ENCODE assay signal across 16 cellular contexts in genomic region chr2:166653185-166653813, GRCh38.
DNase-seq lines count a peak whose midpoint lies in the region; ATAC-seq and TF ChIP-seq lines count a peak whose summit lies in the region.
"Had no signal": no experiment of that assay in that cellular context is flagged by ENCODE, and none has a peak within 500 bp of the region (broad histone marks: within the 10 kb centered on the region; RNA-seq: fewer than 3 reads in every experiment).

No MANE protein-coding gene starts in this region.

- no peaks in the 10 kb centered on the region for H3K36me3 ChIP-seq in ascending aorta
- H3K36me3 ChIP-seq: left lung had no signal

- DNase-seq in DMS53 (lab: John Stamatoyannopoulos, UW), result peak; percentile 83
- peak; percentile 93 for DNase-seq in NCI-H1436 treated with DMSO at 0.1 percent for 48 hours (lab: John Stamatoyannopoulos, UW)
- DNase-seq in RPMI7951 (ENCODE audit: low read depth), result peak; percentile 9
- DNase-seq in dermis microvascular lymphatic vessel endothelial cell (ENCODE audit: low read depth in 2 of 2), result peak; percentile 11 to 23
- no peak for DNase-seq in GM03348 (ENCODE audit: low spot score)
- DNase-seq in ascending aorta (ENCODE audit: low spot score in 2 of 2), result no peak
- DNase-seq: activated CD8-positive, alpha-beta memory T cell treated with anti-CD3 and anti-CD28 coated beads, Interleukin-2, amount 10 ng/mL, durations not matched to agents 7 days and 5 days; activated naive CD4-positive, alpha-beta T cell; DMS 273 treated with DMSO at 0.1 percent for 48 hours; erythroblast; left lung; NCI-H146; stimulated activated CD4-positive, alpha-beta T cell treated with anti-CD3 and anti-CD28 coated beads, Interleukin-2, amount 100 ng/mL, for 24 hours; trophoblast cell had no signal

- no peaks in the 10 kb centered on the region for H3K27me3 ChIP-seq in ascending aorta
- H3K27me3 ChIP-seq: left lung had no signal

- no peak overlapping the region for H3K27ac ChIP-seq in ascending aorta
- H3K27ac ChIP-seq: left lung had no signal

- H3K9me3 ChIP-seq in ascending aorta, result no peaks in the 10 kb centered on the region
- H3K9me3 ChIP-seq: left lung had no signal

- H3K4me3 ChIP-seq in ascending aorta, result no peak overlapping the region
- H3K4me3 ChIP-seq: left lung had no signal

- no peak for ATAC-seq in HG02763 (IDR thresholded peaks at IDR 0.05; ENCODE audit: unreplicated experiment)
- no peak for ATAC-seq in GM19328 (IDR thresholded peaks at IDR 0.05; ENCODE audit: unreplicated experiment)
- ATAC-seq: activated CD8-positive, alpha-beta memory T cell treated with anti-CD3 and anti-CD28 coated beads, Interleukin-2, amount 10 ng/mL, durations not matched to agents 7 days and 5 days; left lung had no signal

- no peak for TF ChIP-seq CTCF in ascending aorta (IDR thresholded peaks at IDR 0.05)

- H3K4me1 ChIP-seq in ascending aorta, result no peaks in the 10 kb centered on the region
- H3K4me1 ChIP-seq: left lung had no signal

- intact Hi-C loops in ascending aorta (cut with DNase I), result no loop called here

Comparison
In these comparisons a context has a peak if more than half of its experiments do, and no peak if none do; other contexts are left out.
1. DNase-seq: peak in DMS53 (single experiment), NCI-H1436 treated with DMSO at 0.1 percent for 48 hours (single experiment), RPMI7951 (single experiment) and dermis microvascular lymphatic vessel endothelial cell (2 of 2); none in GM03348 (single experiment) and ascending aorta (0 of 2).